In the genomic region with DNA sequence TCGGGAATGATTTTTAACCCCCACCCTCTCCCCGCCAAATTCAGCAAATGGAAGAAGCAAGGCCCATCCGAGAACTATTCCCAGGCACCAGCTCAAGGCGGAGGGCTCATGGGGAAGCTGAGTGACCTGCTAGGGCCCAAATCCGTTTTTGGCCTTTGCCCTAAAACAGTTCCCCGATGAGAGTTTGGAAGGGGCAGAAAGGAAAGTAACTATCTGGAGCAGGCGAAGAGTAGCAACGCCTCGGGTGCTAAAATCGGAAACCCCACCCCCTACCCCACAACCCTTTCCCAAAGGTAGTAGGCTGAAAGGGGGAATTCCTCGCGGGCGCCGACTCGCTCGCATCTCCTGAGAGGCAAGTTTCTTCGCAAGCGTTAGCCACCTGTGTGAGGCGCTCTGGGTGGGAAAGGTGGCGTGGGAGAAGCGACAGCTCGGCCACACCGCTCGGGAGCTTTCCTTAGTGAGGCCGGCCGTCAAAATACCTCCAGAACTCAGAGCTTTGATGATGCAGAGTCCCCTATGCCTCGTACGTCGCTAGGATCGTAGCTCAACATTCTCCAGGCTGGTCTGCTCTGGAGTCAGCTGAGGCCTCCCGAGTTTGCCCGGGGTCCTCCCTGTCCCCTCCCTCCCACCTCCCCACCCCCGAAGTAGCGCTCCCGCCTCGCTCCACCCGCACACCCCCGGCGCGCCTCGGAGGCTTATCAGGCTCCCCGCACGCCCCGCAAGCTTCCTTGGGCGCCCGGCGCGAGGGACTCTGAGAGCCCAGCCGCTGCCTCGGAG, we compare ENCODE assay signal across 8 cellular contexts. TPM values are rescaled to one million over a fixed set of nuclear protein-coding genes. Genes with fewer than 3 reads are reported as not detected.
DNase-seq lines count a peak whose midpoint lies in the region; ATAC-seq and TF ChIP-seq lines count a peak whose summit lies in the region.

No MANE protein-coding gene starts in this region.

- H3K27me3 ChIP-seq in BLaER1: peaks cover 30% of the 10 kb centered on the region
- H3K27me3 ChIP-seq in kidney epithelial cell (ENCODE audit: control insufficient read depth, insufficient read depth, low read length): peaks cover 11% of the 10 kb centered on the region

- peak overlapping the region; percentile 82 for H3K4me2 ChIP-seq in BLaER1

- H4K20me1 ChIP-seq in BLaER1: no peaks in the 10 kb centered on the region

- no peaks in the 10 kb centered on the region for H3K36me3 Mint-ChIP-seq in central memory CD8-positive, alpha-beta T cell (ENCODE audit: insufficient read depth)
- H3K36me3 Mint-ChIP-seq in stimulated activated memory B cell treated with anti-CD40 and anti-IgM and Interleukin-4, amounts not matched to agents 10 μg/mL and 1 μg/mL and 100 μg/mL, for 72 hours: no peaks in the 10 kb centered on the region

- H3K27me3 Mint-ChIP-seq in central memory CD8-positive, alpha-beta T cell: peaks cover 45% of the 10 kb centered on the region
- H3K27me3 Mint-ChIP-seq in stimulated activated memory B cell treated with anti-CD40 and anti-IgM and Interleukin-4, amounts not matched to agents 10 μg/mL and 1 μg/mL and 100 μg/mL, for 72 hours: peaks cover 32% of the 10 kb centered on the region

- H3K9me3 ChIP-seq in BLaER1: peaks cover 5% of the 10 kb centered on the region; the same call in 1 of the 2 replicates

- H3K4me3 ChIP-seq in BLaER1 (peak overlapping the region; percentile 64), kidney epithelial cell (ENCODE audit: low read depth, low read length) (peak overlapping the region; percentile 46)

- DNase-seq in central memory CD8-positive, alpha-beta T cell (ENCODE audit: low spot score in 2 of 2): no peak
- DNase-seq in kidney epithelial cell (ENCODE audit: low read depth) (no peak), GDM1 (lab: John Stamatoyannopoulos, UW) (no peak)
- no peak for DNase-seq in stimulated activated CD4-positive, alpha-beta T cell treated with anti-CD3 and anti-CD28 coated beads, Interleukin-1b, Interleukin-23, amount 100 ng/mL, for 48 hours

- H3K9ac ChIP-seq in BLaER1: no peak overlapping the region

- H3K4me1 ChIP-seq in BLaER1: no peaks in the 10 kb centered on the region; the same call in 1 of the 2 replicates

- ATAC-seq in HG03354 (IDR thresholded peaks at IDR 0.05; ENCODE audit: poor library complexity, severe bottlenecking, unreplicated experiment) (peak; percentile 41), HG02884 (IDR thresholded peaks at IDR 0.05; ENCODE audit: unreplicated experiment) (no peak)
- ATAC-seq in central memory CD8-positive, alpha-beta T cell (replicated peaks; ENCODE audit: extremely low read depth, poor library complexity, severe bottlenecking): no peak
- ATAC-seq in stimulated activated memory B cell treated with anti-CD40 and anti-IgM and Interleukin-4, amounts not matched to agents 10 μg/mL and 1 μg/mL and 100 μg/mL, for 72 hours: peak; percentile 44

- peak; percentile 14 for TF ChIP-seq CTCF in kidney epithelial cell (IDR thresholded peaks at IDR 0.05; ENCODE audit: insufficient read depth, low read length, poor library complexity, severe bottlenecking)

- H3K4me1 Mint-ChIP-seq in central memory CD8-positive, alpha-beta T cell: peaks cover 6% of the 10 kb centered on the region
- H3K4me1 Mint-ChIP-seq in stimulated activated memory B cell treated with anti-CD40 and anti-IgM and Interleukin-4, amounts not matched to agents 10 μg/mL and 1 μg/mL and 100 μg/mL, for 72 hours: peaks cover 14% of the 10 kb centered on the region

- H3K27ac ChIP-seq in BLaER1: no peak overlapping the region

- H3K9me3 Mint-ChIP-seq in central memory CD8-positive, alpha-beta T cell: no peaks in the 10 kb centered on the region
- H3K9me3 Mint-ChIP-seq in stimulated activated memory B cell treated with anti-CD40 and anti-IgM and Interleukin-4, amounts not matched to agents 10 μg/mL and 1 μg/mL and 100 μg/mL, for 72 hours: no peaks in the 10 kb centered on the region

- H3K4me3 Mint-ChIP-seq in central memory CD8-positive, alpha-beta T cell: peak overlapping the region; percentile 71
- peak overlapping the region; percentile 21 for H3K4me3 Mint-ChIP-seq in stimulated activated memory B cell treated with anti-CD40 and anti-IgM and Interleukin-4, amounts not matched to agents 10 μg/mL and 1 μg/mL and 100 μg/mL, for 72 hours

- H3K36me3 ChIP-seq in BLaER1 (no peaks in the 10 kb centered on the region), kidney epithelial cell (ENCODE audit: control insufficient read depth, insufficient read depth, low read length) (no peaks in the 10 kb centered on the region)

- H3K27ac Mint-ChIP-seq in central memory CD8-positive, alpha-beta T cell (ENCODE audit: low read depth): no peak overlapping the region
- H3K27ac Mint-ChIP-seq in stimulated activated memory B cell treated with anti-CD40 and anti-IgM and Interleukin-4, amounts not matched to agents 10 μg/mL and 1 μg/mL and 100 μg/mL, for 72 hours: no peak overlapping the region

RNA-seq across cellular contexts. Expression of a gene that starts 0.6 kb away (rescaled TPM):
- 1.3 and 2.6 TPM in 2 replicates for total RNA-seq in kidney epithelial cell

Comparison
In these comparisons a context has a peak if more than half of its experiments do, and no peak if none do; other contexts are left out.
1. ATAC-seq: peak in HG03354 (single experiment) and stimulated activated memory B cell treated with anti-CD40 and anti-IgM and Interleukin-4, amounts not matched to agents 10 μg/mL and 1 μg/mL and 100 μg/mL, for 72 hours (single experiment); none in central memory CD8-positive, alpha-beta T cell (single experiment) and HG02884 (single experiment).